8 cellular contexts compared by ENCODE assay signal in genomic region chr3:9965200-9965875, GRCh38.
"Had no signal": no experiment of that assay in that cellular context is flagged by ENCODE, and none has a peak within 500 bp of the region (broad histone marks: within the 10 kb centered on the region; RNA-seq: fewer than 3 reads in every experiment).

No MANE protein-coding gene starts in this region.

- ATAC-seq: GM23338 had no signal

- H3K4me3 ChIP-seq: GM23338 had no signal

- H2AFZ ChIP-seq: GM23338 had no signal

- H3K4me3 Mint-ChIP-seq: GM23338, H9 had no signal

- H3K4me1 Mint-ChIP-seq: GM23338, H9 had no signal

- H3K4me2 ChIP-seq: GM23338 had no signal

- FAIRE-seq: H1, H54, HTR-8/SVneo had no signal

- H3K27ac Mint-ChIP-seq: GM23338, H9 had no signal

- DNase-seq: H9, HCEC 1CT, IMR-90, KBM-7 had no signal

- H3K9me3 Mint-ChIP-seq: GM23338, H9 had no signal
